1 cellular context compared by ENCODE assay signal in genomic region chr2:40343904-40344303, GRCh38.
TF ChIP-seq lines count a peak whose summit lies in the region.

No MANE protein-coding gene starts in this region.

TF ChIP-seq in SK-N-SH treated with all-trans-retinoic acid at 6 μM for 48 hours, 23 proteins besides CTCF, POLR2A, EP300 and RAD21 (continued from another document):
- TF ChIP-seq TOX (CRISPR knock-in tag; IDR thresholded peaks at IDR 0.05; ENCODE audit: borderline replicate concordance): no peak
- TF ChIP-seq CSRNP3 (CRISPR knock-in tag; IDR thresholded peaks at IDR 0.05): no peak
- TF ChIP-seq ZFP30 (CRISPR knock-in tag; IDR thresholded peaks at IDR 0.05): no peak
